8 cellular contexts compared by ENCODE assay signal in the genomic region with DNA sequence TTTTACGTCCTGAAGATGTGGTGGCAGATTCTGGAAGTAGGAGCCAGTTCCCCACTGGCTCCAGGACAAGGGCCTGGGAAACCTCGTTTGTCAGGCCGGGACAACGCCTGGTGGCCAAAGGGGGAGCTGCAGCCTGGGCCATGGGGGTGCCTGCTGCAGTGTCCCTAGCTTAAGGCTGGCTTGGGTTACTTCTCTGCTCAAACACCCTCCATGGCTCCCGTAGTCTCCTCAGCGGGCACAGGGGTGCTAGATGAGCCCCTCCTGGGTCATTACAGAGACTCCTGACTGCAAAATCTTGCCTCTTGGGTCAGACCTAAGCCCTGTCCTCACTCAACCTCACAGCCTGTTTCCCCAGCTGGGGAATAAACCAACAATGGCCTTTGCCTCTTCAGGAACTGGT. TPM values are rescaled to one million over a fixed set of nuclear protein-coding genes. Genes with fewer than 3 reads are reported as not detected.
DNase-seq lines count a peak whose midpoint lies in the region; ATAC-seq and TF ChIP-seq lines count a peak whose summit lies in the region.

No MANE protein-coding gene starts in this region.

- CTCF ChIA-PET in OCI-LY7 (lab: Charles Lee; ENCODE audit: unreplicated experiment) = interaction anchor here (0.5 to 1.0 kb wide), 3 partner anchors 23 to 184 kb away, joined by 3 read pairs; no protein-coding TSS in a partner anchor

- H2AFZ ChIP-seq in OCI-LY7 (ENCODE audit: low read length) = no peak overlapping the region

- no peak overlapping the region for H3K4me3 ChIP-seq in OCI-LY7 (ENCODE audit: low read depth, low read length, poor library complexity, severe bottlenecking)
- no peak overlapping the region for H3K4me3 ChIP-seq in esophagus muscularis mucosa

- H3K9me3 ChIP-seq in OCI-LY7 (ENCODE audit: low read length) (no peaks in the 10 kb centered on the region), esophagus muscularis mucosa (no peaks in the 10 kb centered on the region)

- no peaks in the 10 kb centered on the region for H4K20me1 ChIP-seq in OCI-LY7 (ENCODE audit: insufficient read depth, low read length)

- H3K27ac Mint-ChIP-seq in stimulated activated naive CD8-positive, alpha-beta T cell treated with anti-CD3 and anti-CD28 coated beads, Interleukin-15, amount 100 ng/mL, for 72 hours = no peak overlapping the region

- no peaks in the 10 kb centered on the region for H3K27me3 Mint-ChIP-seq in stimulated activated naive CD8-positive, alpha-beta T cell treated with anti-CD3 and anti-CD28 coated beads, Interleukin-15, amount 100 ng/mL, for 72 hours

- H3K27me3 ChIP-seq in esophagus muscularis mucosa = peaks cover 0 to 46% (median 0%) of the 10 kb centered on the region in 4 donors

- TF ChIP-seq CTCF in OCI-LY7 (conservative IDR thresholded peaks at IDR 0.05; ENCODE audit: low read length) = peak; percentile 46
- TF ChIP-seq CTCF in esophagus muscularis mucosa (IDR thresholded peaks at IDR 0.05) = peak in 2 of 3 experiments; percentile 13 to 49

- WGBS in esophagus muscularis mucosa = 60% methylated on average over 4 of the region's 6 CpGs

- TF ChIP-seq EP300 in esophagus muscularis mucosa (IDR thresholded peaks at IDR 0.05) = no peak

- H3K36me3 ChIP-seq in OCI-LY7 (ENCODE audit: insufficient read depth, low read length) = no peaks in the 10 kb centered on the region
- H3K36me3 ChIP-seq in esophagus muscularis mucosa = no peaks in the 10 kb centered on the region

- no peaks in the 10 kb centered on the region for H3K9me3 Mint-ChIP-seq in stimulated activated naive CD8-positive, alpha-beta T cell treated with anti-CD3 and anti-CD28 coated beads, Interleukin-15, amount 100 ng/mL, for 72 hours

- H3K79me2 ChIP-seq in OCI-LY7 (ENCODE audit: insufficient read depth, low read depth, low read length) = no peaks in the 10 kb centered on the region

- no peak overlapping the region for H3K4me3 Mint-ChIP-seq in stimulated activated naive CD8-positive, alpha-beta T cell treated with anti-CD3 and anti-CD28 coated beads, Interleukin-15, amount 100 ng/mL, for 72 hours

- peak; percentile 27 for DNase-seq in activated gamma-delta T cell treated with Interleukin-2 at 50 U/mL for 16 hours
- DNase-seq in activated gamma-delta T cell (lab: John Stamatoyannopoulos, UW) = no peak
- DNase-seq in OCI-LY7 (ENCODE audit: low spot score) = peak; percentile 19
- DNase-seq in esophagus muscularis mucosa (ENCODE audit: extremely low spot score) = no peak
- no peak for DNase-seq in stimulated activated naive CD8-positive, alpha-beta T cell treated with anti-CD3 and anti-CD28 coated beads, Interleukin-15, amount 100 ng/mL, for 72 hours

- H3K4me1 ChIP-seq in OCI-LY7 (ENCODE audit: insufficient read depth, low read length, poor library complexity, severe bottlenecking) (no peaks in the 10 kb centered on the region), esophagus muscularis mucosa (peaks cover 0 to 6% (median 2%) of the 10 kb centered on the region in 4 donors)

- intact Hi-C loops in OCI-LY7 (cut with micrococcal nuclease; ENCODE audit: unreplicated experiment) = no loop called here
- intact Hi-C loops in esophagus muscularis mucosa (cut with DNase I) = no loop called here

- peaks cover 12% of the 10 kb centered on the region for H3K4me1 Mint-ChIP-seq in stimulated activated naive CD8-positive, alpha-beta T cell treated with anti-CD3 and anti-CD28 coated beads, Interleukin-15, amount 100 ng/mL, for 72 hours

- H3K27ac ChIP-seq in OCI-LY7 (ENCODE audit: low read depth, low read length, poor library complexity, severe bottlenecking) (no peak overlapping the region), esophagus muscularis mucosa (replicated peaks in 1 of 4) (no peak overlapping the region)

- peak; percentile 42 for ATAC-seq in stimulated activated naive CD8-positive, alpha-beta T cell treated with anti-CD3 and anti-CD28 coated beads, Interleukin-15, amount 100 ng/mL, for 72 hours
- no peak for ATAC-seq in HG02623 (IDR thresholded peaks at IDR 0.05; ENCODE audit: unreplicated experiment)
- ATAC-seq in HG02610 (IDR thresholded peaks at IDR 0.05; ENCODE audit: unreplicated experiment) = no peak
- no peak for ATAC-seq in HG03342 (IDR thresholded peaks at IDR 0.05; ENCODE audit: unreplicated experiment)

- no peak overlapping the region for H3K4me2 ChIP-seq in OCI-LY7 (ENCODE audit: low read length)

- no TSS peak for BruUV-seq in OCI-LY7 (replicated peaks; lab: Mats Ljungman, UMichigan)

- no peaks in the 10 kb centered on the region for H3K9me2 ChIP-seq in OCI-LY7 (ENCODE audit: insufficient read depth, low read length)

- POLR2A ChIA-PET in OCI-LY7 (lab: Charles Lee) = interaction anchor here (0.6 kb wide), 2 partner anchors 12 to 151 kb away, joined by 3 to 4 read pairs; no protein-coding TSS in a partner anchor

- TF ChIP-seq POLR2A in esophagus muscularis mucosa (IDR thresholded peaks at IDR 0.05; ENCODE audit: low read depth) = no peak

RNA-seq across cellular contexts. Expression of a gene that starts 14.7 kb away (rescaled TPM):
- 0.19 TPM in 1 of 2 replicates, not detected in the other for total RNA-seq in OCI-LY7 (2014; rRNA removed; shearing (Covaris generic))
- 0.48 and 0.51 TPM in 2 replicates for total RNA-seq in OCI-LY7 (2022)
- under 1 TPM; 0.13 to 0.52 (median 0.29) TPM for total RNA-seq in esophagus muscularis mucosa

RNA-seq across cellular contexts. Expression of a gene that starts 24.1 kb away (rescaled TPM):
- 5.4 and 6.9 TPM in 2 replicates for total RNA-seq in OCI-LY7 (2014; rRNA removed; shearing (Covaris generic))
- total RNA-seq in OCI-LY7 (2022) (35.3 and 35.8 TPM in 2 replicates), esophagus muscularis mucosa (1 to 10 TPM; 1.2 to 3.3 (median 2.8) TPM)

RNA-seq across cellular contexts. Expression of a gene that starts 36.8 kb away (rescaled TPM):
- 275 and 320 TPM in 2 replicates for total RNA-seq in OCI-LY7 (2014; rRNA removed; shearing (Covaris generic))
- total RNA-seq in OCI-LY7 (2022) = 421 and 429 TPM in 2 replicates
- 100 to 1,000 TPM in 2 of 4 donors, 10 to 100 TPM in 2; 75.0 to 186 (median 141) TPM for total RNA-seq in esophagus muscularis mucosa

RNA-seq across cellular contexts. Expression of a gene that starts 37.5 kb away (rescaled TPM):
- total RNA-seq in OCI-LY7 (2014; rRNA removed; shearing (Covaris generic)) = 7.1 and 10.5 TPM in 2 replicates
- 6.4 and 8.7 TPM in 2 replicates for total RNA-seq in OCI-LY7 (2022)
- 1 to 10 TPM in 3 of 4 donors, under 1 TPM in 1; 0.33 to 3.7 (median 1.5) TPM for total RNA-seq in esophagus muscularis mucosa

Comparison
In these comparisons a context has a peak if more than half of its experiments do, and no peak if none do; other contexts are left out.
1. DNase-seq: peak in activated gamma-delta T cell treated with Interleukin-2 at 50 U/mL for 16 hours (single experiment) and OCI-LY7 (single experiment); none in activated gamma-delta T cell (single experiment), esophagus muscularis mucosa (single experiment) and stimulated activated naive CD8-positive, alpha-beta T cell treated with anti-CD3 and anti-CD28 coated beads, Interleukin-15, amount 100 ng/mL, for 72 hours (0 of 2).